Comparison of ENCODE assay signal across 24 cellular contexts in genomic region chr10:2733278-2733963, GRCh38.
DNase-seq lines count a peak whose midpoint lies in the region; ATAC-seq, FAIRE-seq and TF ChIP-seq lines count a peak whose summit lies in the region.
"Had no signal": no experiment of that assay in that cellular context is flagged by ENCODE, and none has a peak within 500 bp of the region (broad histone marks: within the 10 kb centered on the region; RNA-seq: fewer than 3 reads in every experiment).

No MANE protein-coding gene starts in this region.

- no peaks in the 10 kb centered on the region for H3K4me1 ChIP-seq in A549
- H3K4me1 ChIP-seq: BE2C; BLaER1 treated with 17β-estradiol and CSF1 and Interleukin-3, amounts not matched to agents 10 nM and 100 nM; HAP-1 had no signal

- TF ChIP-seq EP300 in A549 (IDR thresholded peaks at IDR 0.05), result no peak

- H3K4me3 ChIP-seq in A549, result no peak overlapping the region
- H3K4me3 ChIP-seq: BLaER1 treated with 17β-estradiol and CSF1 and Interleukin-3, amounts not matched to agents 10 nM and 100 nM; GM23248; HAP-1 had no signal

- H3K27me3 Mint-ChIP-seq in WTC11 (ENCODE audit: low read depth), result no peaks in the 10 kb centered on the region
- H3K27me3 Mint-ChIP-seq in activated CD8-positive, alpha-beta T cell treated with anti-CD3 and anti-CD28 coated beads, Interleukin-2, amount 10 ng/mL, durations not matched to agents 7 days and 5 days (ENCODE audit: low read depth), result no peaks in the 10 kb centered on the region
- H3K27me3 Mint-ChIP-seq: CD4-positive, alpha-beta T cell had no signal

- peaks cover 5% of the 10 kb centered on the region for H3K36me3 Mint-ChIP-seq in WTC11
- no peaks in the 10 kb centered on the region for H3K36me3 Mint-ChIP-seq in activated CD8-positive, alpha-beta T cell treated with anti-CD3 and anti-CD28 coated beads, Interleukin-2, amount 10 ng/mL, durations not matched to agents 7 days and 5 days (ENCODE audit: low read depth)
- H3K36me3 Mint-ChIP-seq: CD14-positive monocyte had no signal

- peaks cover under 1% of the 10 kb centered on the region for H3K4me1 Mint-ChIP-seq in WTC11
- no peaks in the 10 kb centered on the region for H3K4me1 Mint-ChIP-seq in activated CD8-positive, alpha-beta T cell treated with anti-CD3 and anti-CD28 coated beads, Interleukin-2, amount 10 ng/mL, durations not matched to agents 7 days and 5 days (ENCODE audit: low read depth)
- H3K4me1 Mint-ChIP-seq: CD14-positive monocyte; CD8-positive, alpha-beta memory T cell had no signal

- no peak for TF ChIP-seq CTCF in A549 (IDR thresholded peaks at IDR 0.05)
- no peak for TF ChIP-seq CTCF in WTC11 (IDR thresholded peaks at IDR 0.05)

- H3K9me3 Mint-ChIP-seq in WTC11, result peaks cover 16% of the 10 kb centered on the region
- H3K9me3 Mint-ChIP-seq in activated CD8-positive, alpha-beta T cell treated with anti-CD3 and anti-CD28 coated beads, Interleukin-2, amount 10 ng/mL, durations not matched to agents 7 days and 5 days (ENCODE audit: insufficient read depth), result no peaks in the 10 kb centered on the region
- H3K9me3 Mint-ChIP-seq: CD4-positive, alpha-beta T cell had no signal

- ATAC-seq in A549, result no peak
- ATAC-seq in WTC11, result peak; percentile 43; the same call in 1 of the 2 replicates
- no peak for ATAC-seq in activated CD8-positive, alpha-beta T cell treated with anti-CD3 and anti-CD28 coated beads, Interleukin-2, amount 10 ng/mL, durations not matched to agents 7 days and 5 days
- no peak for ATAC-seq in GM19328 (IDR thresholded peaks at IDR 0.05; ENCODE audit: unreplicated experiment)

- DNase-seq in A549 (ENCODE audit: low read depth in 1 of 2, low spot score in 1 of 2), result no peak
- no peak for DNase-seq in WTC11 (ENCODE audit: low spot score)
- DNase-seq in head of caudate nucleus, result peak in 33 of 42 donors; percentile 4 to 75 (median 37)
- no peak for DNase-seq in activated CD8-positive, alpha-beta T cell treated with anti-CD3 and anti-CD28 coated beads, Interleukin-2, amount 10 ng/mL, durations not matched to agents 7 days and 5 days
- no peak for DNase-seq in stimulated activated naive CD4-positive, alpha-beta T cell (lab: John Stamatoyannopoulos, UW)
- DNase-seq: ACHN; AML-193; BE2C; CD4-positive, alpha-beta T cell; CD8-positive, alpha-beta memory T cell; DMS 273 treated with DMSO at 0.1 percent for 48 hours; DMS79; GF-D8; GM23248 had no signal

- no peak for TF ChIP-seq POLR2A in A549 (IDR thresholded peaks at IDR 0.05; ENCODE audit: low read length)

- no peak overlapping the region for H3K4me2 ChIP-seq in A549
- H3K4me2 ChIP-seq: BLaER1 treated with 17β-estradiol and CSF1 and Interleukin-3, amounts not matched to agents 10 nM and 100 nM had no signal

- no peak for FAIRE-seq in A549 (lab: Jason Lieb, UNC)
- FAIRE-seq: A204.1, D721Med, GM12891, GM18507, H54 had no signal

- H3K27ac Mint-ChIP-seq in WTC11, result no peak overlapping the region
- H3K27ac Mint-ChIP-seq in activated CD8-positive, alpha-beta T cell treated with anti-CD3 and anti-CD28 coated beads, Interleukin-2, amount 10 ng/mL, durations not matched to agents 7 days and 5 days, result no peak overlapping the region
- H3K27ac Mint-ChIP-seq: CD14-positive monocyte; CD4-positive, alpha-beta T cell; CD8-positive, alpha-beta memory T cell had no signal

- TF ChIP-seq RAD21 in A549 (conservative IDR thresholded peaks at IDR 0.05 in 1 of 2, IDR thresholded peaks at IDR 0.05 in 1 of 2), result no peak

- intact Hi-C loops in head of caudate nucleus (cut with DNase I), result no loop called here

- no peak overlapping the region for H3K4me3 Mint-ChIP-seq in WTC11
- no peak overlapping the region for H3K4me3 Mint-ChIP-seq in activated CD8-positive, alpha-beta T cell treated with anti-CD3 and anti-CD28 coated beads, Interleukin-2, amount 10 ng/mL, durations not matched to agents 7 days and 5 days
- H3K4me3 Mint-ChIP-seq: CD14-positive monocyte; CD4-positive, alpha-beta T cell; CD8-positive, alpha-beta memory T cell had no signal

- POLR2A ChIA-PET in A549 (lab: Yijun Ruan, JAX) (no interaction called here), WTC11 (lab: Charles Lee) (no interaction called here)
- POLR2A ChIA-PET in activated CD8-positive, alpha-beta T cell treated with anti-CD3 and anti-CD28 coated beads, Interleukin-2, amount 10 ng/mL, durations not matched to agents 7 days and 5 days (lab: Charles Lee), result no interaction called here

- CTCF ChIA-PET in A549 (lab: Yijun Ruan, JAX), result no interaction called here
- CTCF ChIA-PET in WTC11 (lab: Charles Lee), result no interaction called here
- CTCF ChIA-PET in activated CD8-positive, alpha-beta T cell treated with anti-CD3 and anti-CD28 coated beads, Interleukin-2, amount 10 ng/mL, durations not matched to agents 7 days and 5 days (lab: Charles Lee), result no interaction called here

- no peak overlapping the region for H3K27ac ChIP-seq in A549
- H3K27ac ChIP-seq: 22Rv1; BLaER1 treated with 17β-estradiol and CSF1 and Interleukin-3, amounts not matched to agents 10 nM and 100 nM; GM23248 had no signal

- WGBS in A549 (ENCODE audit: missing lambda C conversion rate), result 40% methylated on average over 23 of the region's 25 CpGs

- H3K9me3 ChIP-seq in A549, result no peaks in the 10 kb centered on the region
- H3K9me3 ChIP-seq: BE2C; BLaER1 treated with 17β-estradiol and CSF1 and Interleukin-3, amounts not matched to agents 10 nM and 100 nM; HAP-1 had no signal

TF ChIP-seq in A549, 52 proteins besides CTCF, POLR2A, EP300 and RAD21:
- no peak for TF ChIP-seq EHF (CRISPR knock-in tag; IDR thresholded peaks at IDR 0.05)
- TF ChIP-seq, protein P1, sequence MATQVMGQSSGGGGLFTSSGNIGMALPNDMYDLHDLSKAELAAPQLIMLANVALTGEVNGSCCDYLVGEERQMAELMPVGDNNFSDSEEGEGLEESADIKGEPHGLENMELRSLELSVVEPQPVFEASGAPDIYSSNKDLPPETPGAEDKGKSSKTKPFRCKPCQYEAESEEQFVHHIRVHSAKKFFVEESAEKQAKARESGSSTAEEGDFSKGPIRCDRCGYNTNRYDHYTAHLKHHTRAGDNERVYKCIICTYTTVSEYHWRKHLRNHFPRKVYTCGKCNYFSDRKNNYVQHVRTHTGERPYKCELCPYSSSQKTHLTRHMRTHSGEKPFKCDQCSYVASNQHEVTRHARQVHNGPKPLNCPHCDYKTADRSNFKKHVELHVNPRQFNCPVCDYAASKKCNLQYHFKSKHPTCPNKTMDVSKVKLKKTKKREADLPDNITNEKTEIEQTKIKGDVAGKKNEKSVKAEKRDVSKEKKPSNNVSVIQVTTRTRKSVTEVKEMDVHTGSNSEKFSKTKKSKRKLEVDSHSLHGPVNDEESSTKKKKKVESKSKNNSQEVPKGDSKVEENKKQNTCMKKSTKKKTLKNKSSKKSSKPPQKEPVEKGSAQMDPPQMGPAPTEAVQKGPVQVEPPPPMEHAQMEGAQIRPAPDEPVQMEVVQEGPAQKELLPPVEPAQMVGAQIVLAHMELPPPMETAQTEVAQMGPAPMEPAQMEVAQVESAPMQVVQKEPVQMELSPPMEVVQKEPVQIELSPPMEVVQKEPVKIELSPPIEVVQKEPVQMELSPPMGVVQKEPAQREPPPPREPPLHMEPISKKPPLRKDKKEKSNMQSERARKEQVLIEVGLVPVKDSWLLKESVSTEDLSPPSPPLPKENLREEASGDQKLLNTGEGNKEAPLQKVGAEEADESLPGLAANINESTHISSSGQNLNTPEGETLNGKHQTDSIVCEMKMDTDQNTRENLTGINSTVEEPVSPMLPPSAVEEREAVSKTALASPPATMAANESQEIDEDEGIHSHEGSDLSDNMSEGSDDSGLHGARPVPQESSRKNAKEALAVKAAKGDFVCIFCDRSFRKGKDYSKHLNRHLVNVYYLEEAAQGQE (IDR thresholded peaks at IDR 0.05), result peak; percentile 55; the same call in 1 of the 2 replicates
- TF ChIP-seq E2F6 (IDR thresholded peaks at IDR 0.05; ENCODE audit: borderline replicate concordance, low read depth), result no peak
TF ChIP-seq in A549: peak in this region for 1.

TF ChIP-seq in WTC11, 78 proteins besides CTCF, POLR2A, EP300 and RAD21 (continues in another document):
- TF ChIP-seq, protein P2, sequence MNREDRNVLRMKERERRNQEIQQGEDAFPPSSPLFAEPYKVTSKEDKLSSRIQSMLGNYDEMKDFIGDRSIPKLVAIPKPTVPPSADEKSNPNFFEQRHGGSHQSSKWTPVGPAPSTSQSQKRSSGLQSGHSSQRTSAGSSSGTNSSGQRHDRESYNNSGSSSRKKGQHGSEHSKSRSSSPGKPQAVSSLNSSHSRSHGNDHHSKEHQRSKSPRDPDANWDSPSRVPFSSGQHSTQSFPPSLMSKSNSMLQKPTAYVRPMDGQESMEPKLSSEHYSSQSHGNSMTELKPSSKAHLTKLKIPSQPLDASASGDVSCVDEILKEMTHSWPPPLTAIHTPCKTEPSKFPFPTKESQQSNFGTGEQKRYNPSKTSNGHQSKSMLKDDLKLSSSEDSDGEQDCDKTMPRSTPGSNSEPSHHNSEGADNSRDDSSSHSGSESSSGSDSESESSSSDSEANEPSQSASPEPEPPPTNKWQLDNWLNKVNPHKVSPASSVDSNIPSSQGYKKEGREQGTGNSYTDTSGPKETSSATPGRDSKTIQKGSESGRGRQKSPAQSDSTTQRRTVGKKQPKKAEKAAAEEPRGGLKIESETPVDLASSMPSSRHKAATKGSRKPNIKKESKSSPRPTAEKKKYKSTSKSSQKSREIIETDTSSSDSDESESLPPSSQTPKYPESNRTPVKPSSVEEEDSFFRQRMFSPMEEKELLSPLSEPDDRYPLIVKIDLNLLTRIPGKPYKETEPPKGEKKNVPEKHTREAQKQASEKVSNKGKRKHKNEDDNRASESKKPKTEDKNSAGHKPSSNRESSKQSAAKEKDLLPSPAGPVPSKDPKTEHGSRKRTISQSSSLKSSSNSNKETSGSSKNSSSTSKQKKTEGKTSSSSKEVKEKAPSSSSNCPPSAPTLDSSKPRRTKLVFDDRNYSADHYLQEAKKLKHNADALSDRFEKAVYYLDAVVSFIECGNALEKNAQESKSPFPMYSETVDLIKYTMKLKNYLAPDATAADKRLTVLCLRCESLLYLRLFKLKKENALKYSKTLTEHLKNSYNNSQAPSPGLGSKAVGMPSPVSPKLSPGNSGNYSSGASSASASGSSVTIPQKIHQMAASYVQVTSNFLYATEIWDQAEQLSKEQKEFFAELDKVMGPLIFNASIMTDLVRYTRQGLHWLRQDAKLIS (CRISPR knock-in tag; IDR thresholded peaks at IDR 0.05; ENCODE audit: borderline replicate concordance), result no peak
- TF ChIP-seq, protein P3, sequence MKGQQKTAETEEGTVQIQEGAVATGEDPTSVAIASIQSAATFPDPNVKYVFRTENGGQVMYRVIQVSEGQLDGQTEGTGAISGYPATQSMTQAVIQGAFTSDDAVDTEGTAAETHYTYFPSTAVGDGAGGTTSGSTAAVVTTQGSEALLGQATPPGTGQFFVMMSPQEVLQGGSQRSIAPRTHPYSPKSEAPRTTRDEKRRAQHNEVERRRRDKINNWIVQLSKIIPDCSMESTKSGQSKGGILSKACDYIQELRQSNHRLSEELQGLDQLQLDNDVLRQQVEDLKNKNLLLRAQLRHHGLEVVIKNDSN (CRISPR knock-in tag; IDR thresholded peaks at IDR 0.05), result no peak

Comparison
In these comparisons a context has a peak if more than half of its experiments do, and no peak if none do; other contexts are left out.
1. DNase-seq: peak in head of caudate nucleus (33 of 42); none in A549 (0 of 2), WTC11 (single experiment), activated CD8-positive, alpha-beta T cell treated with anti-CD3 and anti-CD28 coated beads, Interleukin-2, amount 10 ng/mL, durations not matched to agents 7 days and 5 days (single experiment) and stimulated activated naive CD4-positive, alpha-beta T cell (0 of 6).